Comparison of ENCODE assay signal across 18 cellular contexts in the genomic region with DNA sequence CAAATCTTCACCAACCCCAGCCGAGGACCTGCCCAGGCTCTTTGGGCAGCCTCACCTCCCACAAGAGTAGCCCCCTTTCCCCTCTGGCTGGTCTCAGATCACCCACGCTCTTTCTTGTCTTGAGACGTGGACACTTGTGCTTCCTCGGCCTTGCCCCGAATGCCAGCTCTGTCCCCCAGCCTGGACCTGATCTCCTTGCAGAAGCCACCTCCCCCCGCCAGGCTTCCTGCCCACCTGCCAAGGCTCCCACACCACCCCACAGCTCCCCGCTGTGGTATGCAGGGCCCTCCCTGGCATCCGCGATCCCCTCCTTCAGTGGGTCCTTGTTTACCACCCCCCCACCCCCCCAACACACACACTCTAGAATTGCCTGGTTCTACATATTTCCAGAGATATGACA.
A peak's percentile ranks its signal among the peaks of the same experiment; 100 is the strongest.
DNase-seq lines count a peak whose midpoint lies in the region; ATAC-seq and TF ChIP-seq lines count a peak whose summit lies in the region.
"Had no signal": no experiment of that assay in that cellular context is flagged by ENCODE, and none has a peak within 500 bp of the region (broad histone marks: within the 10 kb centered on the region; RNA-seq: fewer than 3 reads in every experiment).

No MANE protein-coding gene starts in this region.

- H3K79me1 ChIP-seq in IMR-90 (ENCODE audit: low read depth in 1 of 2, low read length in 2 of 2) = no peaks in the 10 kb centered on the region

- H4K91ac ChIP-seq in IMR-90 (ENCODE audit: insufficient read depth, low read depth, low read length) = peak overlapping the region; percentile 59

- no peak for TF ChIP-seq CTCF in IMR-90 (conservative IDR thresholded peaks at IDR 0.05; ENCODE audit: low read depth, low read length)
- TF ChIP-seq CTCF in mesothelial cell of epicardium (IDR thresholded peaks at IDR 0.05; ENCODE audit: unreplicated experiment) = no peak
- TF ChIP-seq CTCF in sigmoid colon (IDR thresholded peaks at IDR 0.05) = no peak

- TF ChIP-seq POLR2A in IMR-90 (IDR thresholded peaks at IDR 0.05; ENCODE audit: low read depth, low read length) (no peak), sigmoid colon (IDR thresholded peaks at IDR 0.05) (no peak)

- peaks cover 57% of the 10 kb centered on the region for H3K4me1 Mint-ChIP-seq in mesothelial cell of epicardium

- no peak for TF ChIP-seq EP300 in sigmoid colon (IDR thresholded peaks at IDR 0.05)

- no peak overlapping the region for H3K9ac ChIP-seq in IMR-90 (ENCODE audit: low read depth, low read length)

- H2BK20ac ChIP-seq in IMR-90 (ENCODE audit: low read depth, low read length) = peak overlapping the region; percentile 52; the same call in 1 of the 2 replicates

- in situ Hi-C loops in IMR-90 (cut with MboI; ENCODE audit: low sequenced_read_pairs) = no loop called here

- intact Hi-C loops in IMR-90 (cut with micrococcal nuclease) = loop anchor here (5.0 kb wide), 2 partner anchors 39 to 131 kb away; no protein-coding TSS in a partner anchor
- intact Hi-C loops in sigmoid colon (cut with DNase I) = no loop called here

- no peak overlapping the region for H2BK5ac ChIP-seq in IMR-90 (ENCODE audit: low read depth, low read length, poor library complexity, severe bottlenecking)

- DNase-seq in IMR-90 = no peak
- no peak for DNase-seq in mesothelial cell of epicardium (ENCODE audit: low spot score in 2 of 2, unreplicated experiment in 2 of 2)
- peak; percentile 70 for DNase-seq in sigmoid colon
- no peak for DNase-seq in GM19240 (ENCODE audit: insufficient read length, low spot score)
- DNase-seq: DND-41; GDM1; NCI-H1092; NCI-H1930; NCI-H446; NK-92 treated with Interleukin-12 subunit alpha and Interleukin-12 subunit beta, amount 100 ng/mL, for 24 hours; SHP77 had no signal

- no peak for TF ChIP-seq RAD21 in IMR-90 (IDR thresholded peaks at IDR 0.05; ENCODE audit: low read length)

- peak overlapping the region; percentile 71 for H2AK5ac ChIP-seq in IMR-90 (ENCODE audit: low read depth, low read length)

- peak overlapping the region; percentile 30; the same call in 1 of the 3 replicates for H2BK15ac ChIP-seq in IMR-90 (ENCODE audit: low read depth, low read length)

- no peak overlapping the region; the same call in 1 of the 2 replicates for H4K5ac ChIP-seq in IMR-90 (ENCODE audit: low read depth, low read length)

- H3K27me3 ChIP-seq in IMR-90 (ENCODE audit: control insufficient read depth, insufficient read depth, low read length) (peaks cover 13% of the 10 kb centered on the region; the same call in 1 of the 2 replicates), esophagus (ENCODE audit: control insufficient read depth in 1 of 2, insufficient read depth in 2 of 2, low read length in 2 of 2) (no peaks in the 10 kb centered on the region), sigmoid colon (no peaks in the 10 kb centered on the region)

- H3K27ac ChIP-seq in IMR-90 (ENCODE audit: insufficient read depth, low read length) (peak overlapping the region; percentile 85; the same call in 1 of the 2 replicates), esophagus (ENCODE audit: low read depth in 2 of 2, low read length in 1 of 2) (peak overlapping the region; percentile 5 to 64), sigmoid colon (peak overlapping the region; percentile 77 to 85 (median 80))
- H3K27ac ChIP-seq: C4-2B had no signal

- 100% methylated on average over 4 of the region's 9 CpGs; no CpG with 5 or more reads in 1 of the 2 experiments for WGBS in IMR-90 (ENCODE audit: extremely low coverage in 2 of 2, insufficient read length in 1 of 2), 2 experiments
- 93 to 95% methylated on average over 9 of the region's 9 CpGs for WGBS in esophagus, 2 donors
- WGBS in sigmoid colon, 2 donors = 95% methylated on average over 9 of the region's 9 CpGs

- H2AK9ac ChIP-seq in IMR-90 (replicated peaks; ENCODE audit: low read depth, low read length, poor library complexity) = no peak overlapping the region

- no peak for ATAC-seq in IMR-90 (ENCODE audit: low read depth)
- ATAC-seq in GM19328 (IDR thresholded peaks at IDR 0.05; ENCODE audit: unreplicated experiment) = no peak
- ATAC-seq in HG02938 (IDR thresholded peaks at IDR 0.05; ENCODE audit: unreplicated experiment) = no peak
- ATAC-seq: GM12878, HepG2 had no signal

- no peak overlapping the region for H2BK120ac ChIP-seq in IMR-90 (ENCODE audit: low read depth, low read length)

- peaks cover 6% of the 10 kb centered on the region; the same call in 1 of the 2 replicates for H3K9me1 ChIP-seq in IMR-90 (ENCODE audit: insufficient read depth, low read length)

- H3K14ac ChIP-seq in IMR-90 (replicated peaks; ENCODE audit: low read depth, low read length) = no peak overlapping the region

- no peak overlapping the region for H3K56ac ChIP-seq in IMR-90 (ENCODE audit: extremely low read depth, insufficient read depth, low read length)

- H3K36me3 Mint-ChIP-seq in mesothelial cell of epicardium = peaks cover 2% of the 10 kb centered on the region

- H3K4me2 ChIP-seq in IMR-90 (ENCODE audit: low read depth, low read length) = no peak overlapping the region
- H3K4me2 ChIP-seq: GM23338 had no signal

- H3K9me3 ChIP-seq in IMR-90 (ENCODE audit: control insufficient read depth, insufficient read depth, low read length) (no peaks in the 10 kb centered on the region), esophagus (ENCODE audit: control insufficient read depth in 2 of 2, insufficient read depth in 1 of 2, low read depth in 1 of 2, low read length in 1 of 2) (no peaks in the 10 kb centered on the region), sigmoid colon (no peaks in the 10 kb centered on the region)

- dilution Hi-C loops in IMR-90 (cut with HindIII; ENCODE audit: low sequenced_read_pairs, unreplicated experiment) = no loop called here

- CTCF ChIA-PET in IMR-90 (lab: Yijun Ruan, JAX) = no interaction called here

- no peaks in the 10 kb centered on the region for H3K27me3 Mint-ChIP-seq in mesothelial cell of epicardium (ENCODE audit: low read depth)

- peak overlapping the region; percentile 32 for H3K4ac ChIP-seq in IMR-90 (ENCODE audit: low read depth, low read length)

- no peak overlapping the region for H3K4me3 ChIP-seq in IMR-90 (ENCODE audit: insufficient read depth, low read depth, low read length)
- no peak overlapping the region for H3K4me3 ChIP-seq in esophagus (ENCODE audit: low read depth in 1 of 2, low read length in 2 of 2)
- no peak overlapping the region for H3K4me3 ChIP-seq in sigmoid colon
- H3K4me3 ChIP-seq: GM12878, GM23338 had no signal

- H3K18ac ChIP-seq in IMR-90 (ENCODE audit: low read depth, low read length) = peak overlapping the region; percentile 62; the same call in 1 of the 2 replicates

- H3K4me3 Mint-ChIP-seq in mesothelial cell of epicardium = no peak overlapping the region
- H3K4me3 Mint-ChIP-seq: GM23338 had no signal

- no peak overlapping the region for H2AFZ ChIP-seq in IMR-90 (replicated peaks; ENCODE audit: low read length, poor library complexity)
- H2AFZ ChIP-seq: GM23338 had no signal

- H4K20me1 ChIP-seq in IMR-90 (ENCODE audit: insufficient read depth, low read length) = peaks cover 12% of the 10 kb centered on the region; the same call in 1 of the 2 replicates

- POLR2A ChIA-PET in IMR-90 (lab: Charles Lee; ENCODE audit: unreplicated experiment) = no interaction called here

- H3K36me3 ChIP-seq in IMR-90 (ENCODE audit: control insufficient read depth, insufficient read depth, low read length) (no peaks in the 10 kb centered on the region), esophagus (ENCODE audit: control insufficient read depth in 2 of 2, insufficient read depth in 2 of 2, low read length in 1 of 2) (no peaks in the 10 kb centered on the region), sigmoid colon (no peaks in the 10 kb centered on the region)

- BruUV-seq in IMR-90 (replicated peaks; lab: Mats Ljungman, UMichigan) = no TSS peak

- no peak overlapping the region for H3K23ac ChIP-seq in IMR-90 (ENCODE audit: low read depth, low read length)

- peak overlapping the region; percentile 92 for H3K27ac Mint-ChIP-seq in mesothelial cell of epicardium
- H3K27ac Mint-ChIP-seq: GM23338 had no signal

- peaks cover under 1% of the 10 kb centered on the region for H3K9me3 Mint-ChIP-seq in mesothelial cell of epicardium
- H3K9me3 Mint-ChIP-seq: GM23338 had no signal

- H4K8ac ChIP-seq in IMR-90 (ENCODE audit: low read depth in 2 of 2, low read length in 2 of 2) = no peak overlapping the region

- H3K4me1 ChIP-seq in IMR-90 (ENCODE audit: control insufficient read depth, insufficient read depth, low read length) (peaks cover 42% of the 10 kb centered on the region), esophagus (ENCODE audit: control insufficient read depth in 2 of 2, insufficient read depth in 2 of 2, low read length in 1 of 2) (peaks cover 2 to 3% of the 10 kb centered on the region in 2 donors), sigmoid colon (peaks cover 0 to 87% (median 75%) of the 10 kb centered on the region in 4 donors)

TF ChIP-seq in IMR-90, 13 proteins besides CTCF, POLR2A, EP300 and RAD21 (continues in another document):
- TF ChIP-seq FOS (IDR thresholded peaks at IDR 0.05; ENCODE audit: low read depth, low read length) (no peak), BHLHE40 (IDR thresholded peaks at IDR 0.05; ENCODE audit: low read depth, low read length) (no peak), RFX5 (IDR thresholded peaks at IDR 0.05; ENCODE audit: low read depth, low read length) (no peak), ELK1 (IDR thresholded peaks at IDR 0.05; ENCODE audit: borderline replicate concordance, low read depth, low read length) (no peak), CHD1 (IDR thresholded peaks at IDR 0.05; ENCODE audit: low read depth, low read length) (no peak), CEBPB (IDR thresholded peaks at IDR 0.05; ENCODE audit: low read depth, low read length) (no peak), MXI1 (IDR thresholded peaks at IDR 0.05; ENCODE audit: borderline replicate concordance, low read depth, low read length) (no peak), SMC3 (IDR thresholded peaks at IDR 0.05; ENCODE audit: low read depth, low read length) (no peak), USF2 (IDR thresholded peaks at IDR 0.05; ENCODE audit: low read depth, low read length) (no peak)

Comparison
In these comparisons a context has a peak if more than half of its experiments do, and no peak if none do; other contexts are left out.
1. H3K27ac ChIP-seq: peak in every context shown above with its lines; median percentile 85 in IMR-90; 80 in sigmoid colon; 34 in esophagus.